Comparison of ENCODE assay signal across 8 cellular contexts in the genomic region with DNA sequence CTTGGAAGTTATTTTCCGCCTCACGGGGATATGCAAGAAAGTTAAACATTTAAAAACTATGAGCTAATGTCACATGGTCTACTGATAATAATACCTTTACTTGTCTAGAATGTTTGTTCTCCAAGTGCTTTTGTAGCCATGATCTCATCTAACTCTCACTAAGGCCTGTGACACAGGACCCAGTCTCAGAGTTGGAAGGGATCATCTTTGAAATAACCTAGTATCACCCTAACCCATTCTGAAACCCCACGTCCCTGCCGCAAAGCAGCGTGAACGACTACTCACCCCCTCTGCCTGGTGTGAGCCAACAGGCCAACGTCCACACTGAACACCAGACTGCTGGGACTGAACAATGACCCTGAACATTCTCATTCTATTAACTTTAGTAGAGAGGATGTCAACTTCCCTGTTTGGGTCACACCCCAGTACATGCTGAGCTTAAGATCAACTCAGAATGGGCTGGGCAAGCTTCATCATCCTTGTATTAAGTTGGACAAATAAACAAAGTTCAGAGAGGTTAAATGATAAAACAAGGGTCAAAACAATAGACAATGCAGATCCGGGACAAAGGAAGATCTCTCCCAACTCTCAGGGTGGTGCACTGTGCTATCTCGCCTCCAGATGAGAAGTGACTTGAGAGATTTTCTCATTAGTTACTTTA. TPM values are rescaled to one million over a fixed set of nuclear protein-coding genes. Genes with fewer than 3 reads are reported as not detected.
DNase-seq lines count a peak whose midpoint lies in the region; ATAC-seq and TF ChIP-seq lines count a peak whose summit lies in the region.

No MANE protein-coding gene starts in this region.

- peak; percentile 49 for DNase-seq in HCT116 (ENCODE audit: low read depth, low spot score)
- DNase-seq in WTC11 (ENCODE audit: low spot score) = no peak
- no peak for DNase-seq in left ventricle myocardium superior
- no peak for DNase-seq in NCI-H526 treated with DMSO at 0.1 percent for 48 hours (lab: John Stamatoyannopoulos, UW)
- no peak for DNase-seq in omental fat pad (ENCODE audit: low spot score)
- DNase-seq in Kasumi-1 (lab: John Stamatoyannopoulos, UW) = no peak

- H3K9me3 Mint-ChIP-seq in WTC11 = no peaks in the 10 kb centered on the region

- TF ChIP-seq POLR2A in HCT116 (IDR thresholded peaks at IDR 0.05; ENCODE audit: borderline replicate concordance, extremely low read depth, insufficient read depth, insufficient read length) = no peak

- H3K36me3 ChIP-seq in HCT116 (ENCODE audit: control insufficient read depth in 1 of 2, insufficient read depth in 2 of 2, low read length in 2 of 2) = peaks cover under 1 to 11% of the 10 kb centered on the region in 2 experiments; a peak in 2 of 4 replicates
- peaks cover 0 to 15% (median 10%) of the 10 kb centered on the region in 3 donors for H3K36me3 ChIP-seq in skeletal muscle tissue (ENCODE audit: control insufficient read depth in 3 of 3, insufficient read depth in 3 of 3, low read length in 3 of 3)

- RAD21 ChIA-PET in HCT116 (lab: Charles Lee; ENCODE audit: low non-redundant PET in 1 of 2, low total read pairs in 2 of 2, uncharacterized antibody in 2 of 2, unreplicated experiment in 2 of 2) = interaction anchor here in 1 of 2 experiments (1.2 kb wide), 2 partner anchors 60 to 107 kb away, joined by 5 read pairs; no protein-coding TSS in a partner anchor

- TSS peak; percentile 59 for BruUV-seq in HCT116 (replicated peaks; lab: Mats Ljungman, UMichigan)

- H3K4me1 Mint-ChIP-seq in WTC11 = peaks cover 9% of the 10 kb centered on the region; the same call in 1 of the 2 replicates

- CTCF ChIA-PET in HCT116 (lab: Charles Lee) (interaction anchor here (1.9 kb wide), 2 partner anchors 79 to 107 kb away, joined by 6 to 8 read pairs; no protein-coding TSS in a partner anchor), WTC11 (lab: Charles Lee) (interaction anchor here (1.4 to 1.8 kb wide), 3 partner anchors 15 to 107 kb away, joined by 3 to 4 read pairs (median 3); no protein-coding TSS in a partner anchor)

- no peaks in the 10 kb centered on the region for H3K27me3 ChIP-seq in HCT116 (ENCODE audit: insufficient read depth, low read length)
- H3K27me3 ChIP-seq in skeletal muscle tissue (ENCODE audit: control insufficient read depth in 3 of 3, insufficient read depth in 3 of 3, low read length in 3 of 3) = no peaks in the 10 kb centered on the region

- H3K4me3 Mint-ChIP-seq in WTC11 = no peak overlapping the region

- H3K36me3 Mint-ChIP-seq in WTC11 = peaks cover 32% of the 10 kb centered on the region

- POLR2A ChIA-PET in HCT116 (lab: Charles Lee) = interaction anchor here (0.9 to 2.2 kb wide), 7 partner anchors 14 to 79 kb away, joined by 3 to 11 read pairs (median 5); no protein-coding TSS in a partner anchor
- POLR2A ChIA-PET in WTC11 (lab: Charles Lee) = no interaction called here

- H3K27me3 Mint-ChIP-seq in WTC11 (ENCODE audit: low read depth) = no peaks in the 10 kb centered on the region; the same call in 1 of the 2 replicates

- peak overlapping the region; percentile 100 for H3K27ac ChIP-seq in HCT116 (ENCODE audit: low read depth, low read length)
- H3K27ac ChIP-seq in skeletal muscle tissue (ENCODE audit: low read depth, low read length) = peak overlapping the region; percentile 82

- H4K20me1 ChIP-seq in HCT116 (ENCODE audit: insufficient read depth) = no peaks in the 10 kb centered on the region

- TF ChIP-seq CTCF in HCT116 (IDR thresholded peaks at IDR 0.05 in 2 of 3, conservative IDR thresholded peaks at IDR 0.05 in 1 of 3; ENCODE audit: borderline replicate concordance in 1 of 3, insufficient read depth in 1 of 3, low read depth in 2 of 3, low read length in 2 of 3) (no peak), WTC11 (IDR thresholded peaks at IDR 0.05) (no peak), omental fat pad (IDR thresholded peaks at IDR 0.05) (no peak)

- H3K9me3 ChIP-seq in HCT116 (ENCODE audit: control insufficient read depth in 1 of 2, insufficient read depth in 1 of 2, low read depth in 1 of 2, low read length in 2 of 2) = no peaks in the 10 kb centered on the region
- H3K9me3 ChIP-seq in skeletal muscle tissue (ENCODE audit: control insufficient read depth in 3 of 3, low read length in 3 of 3) = no peaks in the 10 kb centered on the region

- H3K27ac Mint-ChIP-seq in WTC11 = peak overlapping the region; percentile 73; the same call in 1 of the 2 replicates

- no peak overlapping the region for H2AFZ ChIP-seq in HCT116 (ENCODE audit: low read depth, low read length, poor library complexity, severe bottlenecking)

- H3K9me2 ChIP-seq in HCT116 (ENCODE audit: insufficient read depth) = no peaks in the 10 kb centered on the region

- H3K9ac ChIP-seq in HCT116 (ENCODE audit: low read length) = peak overlapping the region; percentile 62
- no peak overlapping the region for H3K9ac ChIP-seq in skeletal muscle tissue (ENCODE audit: low read depth in 1 of 3, low read length in 3 of 3)

- ATAC-seq in HCT116 (peak; percentile 24), WTC11 (no peak), left ventricle myocardium superior (peak; percentile 34), omental fat pad (ENCODE audit: low FRiP score) (no peak), HG03378 (IDR thresholded peaks at IDR 0.05; ENCODE audit: unreplicated experiment) (no peak)

- H3K4me3 ChIP-seq in HCT116 (replicated peaks in 1 of 2; ENCODE audit: low read depth in 1 of 2, low read length in 2 of 2) = peak overlapping the region in 1 of 2 experiments; percentile 41; a peak in 3 of 4 replicates
- H3K4me3 ChIP-seq in skeletal muscle tissue (ENCODE audit: low read length in 3 of 3) = no peak overlapping the region

- H3K4me1 ChIP-seq in HCT116 (ENCODE audit: control insufficient read depth in 1 of 2, insufficient read depth in 2 of 2, low read length in 2 of 2) (peaks cover 43 to 66% of the 10 kb centered on the region in 2 experiments), skeletal muscle tissue (ENCODE audit: control insufficient read depth in 3 of 3, insufficient read depth in 3 of 3, low read length in 3 of 3) (peaks cover 19 to 32% (median 20%) of the 10 kb centered on the region in 3 donors)

- intact Hi-C loops in HCT116 (cut with micrococcal nuclease) = no loop called here
- intact Hi-C loops in left ventricle myocardium superior (cut with micrococcal nuclease) = no loop called here

- H3K79me2 ChIP-seq in HCT116 (ENCODE audit: insufficient read depth, low read length) = no peaks in the 10 kb centered on the region

- H3K4me2 ChIP-seq in HCT116 (ENCODE audit: low read length) = peak overlapping the region; percentile 68

- no peak for TF ChIP-seq RAD21 in HCT116 (IDR thresholded peaks at IDR 0.05; ENCODE audit: low read depth)

TF ChIP-seq in HCT116, 20 proteins besides CTCF, POLR2A, EP300 and RAD21 (continues in another document):
- TF ChIP-seq SP1 (IDR thresholded peaks at IDR 0.05; ENCODE audit: low read depth) (peak; percentile 51; the same call in 1 of the 2 replicates), CBX3 (IDR thresholded peaks at IDR 0.05; ENCODE audit: low read depth) (no peak), FOSL1 (IDR thresholded peaks at IDR 0.05; ENCODE audit: low read depth) (peak; percentile 39), ZBTB33 (IDR thresholded peaks at IDR 0.05; ENCODE audit: extremely low read depth, insufficient replicate concordance, low read length) (no peak), ELF1 (IDR thresholded peaks at IDR 0.05; ENCODE audit: borderline replicate concordance, low read depth) (no peak), JUND (IDR thresholded peaks at IDR 0.05) (peak; percentile 47; the same call in 1 of the 2 replicates), EGR1 (IDR thresholded peaks at IDR 0.05; ENCODE audit: low read depth) (no peak)

TF ChIP-seq in WTC11, 78 proteins besides CTCF, POLR2A, EP300 and RAD21:
- TF ChIP-seq SP1 (CRISPR knock-in tag; conservative IDR thresholded peaks at IDR 0.05) = no peak
- TF ChIP-seq RELA (CRISPR knock-in tag; IDR thresholded peaks at IDR 0.05; ENCODE audit: borderline replicate concordance) = no peak
- TF ChIP-seq, protein P1, sequence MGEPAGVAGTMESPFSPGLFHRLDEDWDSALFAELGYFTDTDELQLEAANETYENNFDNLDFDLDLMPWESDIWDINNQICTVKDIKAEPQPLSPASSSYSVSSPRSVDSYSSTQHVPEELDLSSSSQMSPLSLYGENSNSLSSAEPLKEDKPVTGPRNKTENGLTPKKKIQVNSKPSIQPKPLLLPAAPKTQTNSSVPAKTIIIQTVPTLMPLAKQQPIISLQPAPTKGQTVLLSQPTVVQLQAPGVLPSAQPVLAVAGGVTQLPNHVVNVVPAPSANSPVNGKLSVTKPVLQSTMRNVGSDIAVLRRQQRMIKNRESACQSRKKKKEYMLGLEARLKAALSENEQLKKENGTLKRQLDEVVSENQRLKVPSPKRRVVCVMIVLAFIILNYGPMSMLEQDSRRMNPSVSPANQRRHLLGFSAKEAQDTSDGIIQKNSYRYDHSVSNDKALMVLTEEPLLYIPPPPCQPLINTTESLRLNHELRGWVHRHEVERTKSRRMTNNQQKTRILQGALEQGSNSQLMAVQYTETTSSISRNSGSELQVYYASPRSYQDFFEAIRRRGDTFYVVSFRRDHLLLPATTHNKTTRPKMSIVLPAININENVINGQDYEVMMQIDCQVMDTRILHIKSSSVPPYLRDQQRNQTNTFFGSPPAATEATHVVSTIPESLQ (CRISPR knock-in tag; IDR thresholded peaks at IDR 0.05) = no peak
- no peak for TF ChIP-seq ZNF396 (CRISPR knock-in tag; IDR thresholded peaks at IDR 0.05; ENCODE audit: borderline replicate concordance)

RNA-seq across cellular contexts. Expression of gene BCAR1, which starts 54.8 kb away (rescaled TPM):
- total RNA-seq in HCT116 (2021; ENCODE audit: unreplicated experiment) (49.6 TPM), WTC11 (2021) (87.3 to 95.6 TPM (median 88.6 TPM) in 3 replicates), left ventricle myocardium superior (82.9 TPM), skeletal muscle tissue (19.3 TPM), omental fat pad (10 to 100 TPM; 30.1 to 98.0 (median 38.0) TPM)
- polyA plus RNA-seq in HCT116 (2012) = 33.8 and 34.4 TPM in 2 replicates

Comparison
In these comparisons a context has a peak if more than half of its experiments do, and no peak if none do; other contexts are left out.
1. ATAC-seq: peak in HCT116 (single experiment) and left ventricle myocardium superior (single experiment); none in WTC11 (single experiment), omental fat pad (single experiment) and HG03378 (single experiment).
2. Of the 4 proteins assayed by ChIP-seq in both WTC11 and HCT116: peak only in WTC11: none; only in HCT116: SP1; in both: none; in neither: 3.